In genomic region chr16:71283612-71284011, GRCh38 we compare ENCODE assay signal across 27 cellular contexts. TPM values are rescaled to one million over a fixed set of nuclear protein-coding genes. Genes with fewer than 3 reads are reported as not detected.
DNase-seq lines count a peak whose midpoint lies in the region; ATAC-seq, FAIRE-seq and TF ChIP-seq lines count a peak whose summit lies in the region.
"Had no signal": no experiment of that assay in that cellular context is flagged by ENCODE, and none has a peak within 500 bp of the region (broad histone marks: within the 10 kb centered on the region; RNA-seq: fewer than 3 reads in every experiment).

No MANE protein-coding gene starts in this region.

- dilution Hi-C loops in mammary epithelial cell (cut with HindIII; ENCODE audit: low sequenced_read_pairs), result no loop called here
- dilution Hi-C loops in endothelial cell of umbilical vein (cut with MboI; ENCODE audit: extremely low pct_ligation_motif_present, low sequenced_read_pairs), result no loop called here

- TF ChIP-seq CTCF in mammary epithelial cell (conservative IDR thresholded peaks at IDR 0.05 in 1 of 2, IDR thresholded peaks at IDR 0.05 in 1 of 2; ENCODE audit: extremely low read depth in 1 of 2, insufficient read depth in 1 of 2, low read depth in 1 of 2, low read length in 2 of 2), result no peak
- no peak for TF ChIP-seq CTCF in MCF 10A (IDR thresholded peaks at IDR 0.05; ENCODE audit: unreplicated experiment)
- TF ChIP-seq CTCF in HEK293 (tag by site-specific recombination; IDR thresholded peaks at IDR 0.05), result no peak
- TF ChIP-seq CTCF in bronchial epithelial cell (IDR thresholded peaks at IDR 0.05; ENCODE audit: insufficient read depth, low read length, severe bottlenecking), result no peak
- no peak for TF ChIP-seq CTCF in endothelial cell of umbilical vein (IDR thresholded peaks at IDR 0.05; ENCODE audit: extremely low read depth in 1 of 2, insufficient read depth in 1 of 2, low read depth in 1 of 2, low read length in 2 of 2)
- TF ChIP-seq CTCF in RWPE1 (conservative IDR thresholded peaks at IDR 0.05; ENCODE audit: low read depth), result no peak

- FAIRE-seq in bronchial epithelial cell (lab: Jason Lieb, UNC) (no peak), endothelial cell of umbilical vein (lab: Jason Lieb, UNC) (peak; percentile 50)
- FAIRE-seq: A549, D721Med, GM12878, H1 had no signal

- peaks cover 53% of the 10 kb centered on the region for H3K36me3 Mint-ChIP-seq in MCF 10A (ENCODE audit: insufficient read depth, unreplicated experiment)

- H3K36me3 ChIP-seq in mammary epithelial cell (ENCODE audit: insufficient read depth, low read length) (peaks cover 17% of the 10 kb centered on the region), HEK293 (ENCODE audit: control insufficient read depth in 2 of 2, insufficient read depth in 1 of 2, low read length in 2 of 2) (peaks cover 10 to 44% of the 10 kb centered on the region in 2 experiments), bronchial epithelial cell (ENCODE audit: control insufficient read depth, insufficient read depth, low read length) (no peaks in the 10 kb centered on the region), endothelial cell of umbilical vein (ENCODE audit: control insufficient read depth in 2 of 2, extremely low read depth in 1 of 2, insufficient read depth in 2 of 2, low read length in 2 of 2) (peaks cover 2 to 6% of the 10 kb centered on the region in 2 experiments)
- H3K36me3 ChIP-seq: BE2C had no signal

- H3K79me2 ChIP-seq in mammary epithelial cell (ENCODE audit: insufficient read depth, low read length) (peaks cover 50% of the 10 kb centered on the region), endothelial cell of umbilical vein (ENCODE audit: control insufficient read depth, insufficient read depth, low read length) (peaks cover 8% of the 10 kb centered on the region)

- H3K27me3 Mint-ChIP-seq in MCF 10A (ENCODE audit: insufficient read depth, unreplicated experiment), result no peaks in the 10 kb centered on the region
- H3K27me3 Mint-ChIP-seq: CD4-positive, alpha-beta T cell; CD8-positive, alpha-beta memory T cell had no signal

- no peaks in the 10 kb centered on the region for H3K9me3 ChIP-seq in mammary epithelial cell (replicated peaks; ENCODE audit: insufficient read depth, low read length)
- H3K9me3 ChIP-seq in HEK293 (ENCODE audit: control insufficient read depth, insufficient read depth, low read depth, low read length), result no peaks in the 10 kb centered on the region
- H3K9me3 ChIP-seq in endothelial cell of umbilical vein (replicated peaks; ENCODE audit: control insufficient read depth, insufficient read depth, low read length), result no peaks in the 10 kb centered on the region
- H3K9me3 ChIP-seq: A549, BE2C had no signal

- BruUV-seq in mammary epithelial cell (replicated peaks; lab: Mats Ljungman, UMichigan) (no TSS peak), MCF 10A (replicated peaks; lab: Mats Ljungman, UMichigan) (no TSS peak), endothelial cell of umbilical vein (replicated peaks; lab: Mats Ljungman, UMichigan) (no TSS peak)

- no peaks in the 10 kb centered on the region for H3K9me1 ChIP-seq in endothelial cell of umbilical vein (replicated peaks; ENCODE audit: control insufficient read depth, extremely low read depth, insufficient read depth, low read length)

- H3K4me1 ChIP-seq in mammary epithelial cell (ENCODE audit: insufficient read depth, low read length) (peaks cover 4% of the 10 kb centered on the region), HEK293 (ENCODE audit: control insufficient read depth, insufficient read depth, low read length) (peaks cover 2% of the 10 kb centered on the region; the same call in 1 of the 2 replicates), endothelial cell of umbilical vein (ENCODE audit: control insufficient read depth, extremely low read depth, insufficient read depth, low read length) (peaks cover 36% of the 10 kb centered on the region)

- no peaks in the 10 kb centered on the region for H4K20me1 ChIP-seq in mammary epithelial cell (ENCODE audit: insufficient read depth, low read length)
- no peaks in the 10 kb centered on the region for H4K20me1 ChIP-seq in endothelial cell of umbilical vein (replicated peaks; ENCODE audit: control insufficient read depth, extremely low read depth, insufficient read depth, low read length)

- H3K9me3 Mint-ChIP-seq in MCF 10A (ENCODE audit: unreplicated experiment), result no peaks in the 10 kb centered on the region
- H3K9me3 Mint-ChIP-seq: H9, HFFc6 had no signal

- POLR2A ChIA-PET in MCF 10A (lab: Yijun Ruan, JAX), result no interaction called here
- POLR2A ChIA-PET in HEK293 (lab: Yijun Ruan, JAX), result no interaction called here
- POLR2A ChIA-PET in endothelial cell of umbilical vein (lab: Charles Lee), result no interaction called here
- POLR2A ChIA-PET in RWPE1 (lab: Yijun Ruan, JAX; ENCODE audit: low non-redundant PET), result no interaction called here

- TF ChIP-seq POLR2A in endothelial cell of umbilical vein (IDR thresholded peaks at IDR 0.05; ENCODE audit: low read depth, low read length), result no peak

- H3K9ac ChIP-seq in mammary epithelial cell (ENCODE audit: insufficient read depth, low read length) (peak overlapping the region; percentile 17), endothelial cell of umbilical vein (replicated peaks; ENCODE audit: extremely low read depth, insufficient read depth, low read length) (no peak overlapping the region)
- H3K9ac ChIP-seq: BLaER1 treated with 17β-estradiol and CSF1 and Interleukin-3, amounts not matched to agents 10 nM and 100 nM had no signal

- no peak overlapping the region for H3K27ac Mint-ChIP-seq in MCF 10A (ENCODE audit: low read depth, unreplicated experiment)
- H3K27ac Mint-ChIP-seq: CD4-positive, alpha-beta T cell; CD8-positive, alpha-beta memory T cell; H9; HFFc6 had no signal

- H3K27ac ChIP-seq in mammary epithelial cell (ENCODE audit: insufficient read depth, low read depth, low read length), result no peak overlapping the region
- no peak overlapping the region for H3K27ac ChIP-seq in HEK293 (ENCODE audit: extremely low read depth, low read depth, low read length)
- peak overlapping the region; percentile 22 for H3K27ac ChIP-seq in endothelial cell of umbilical vein (ENCODE audit: insufficient read depth, low read depth, low read length)
- no peak overlapping the region for H3K27ac ChIP-seq in RWPE1
- H3K27ac ChIP-seq: A549; BLaER1 treated with 17β-estradiol and CSF1 and Interleukin-3, amounts not matched to agents 10 nM and 100 nM had no signal

- no peak overlapping the region for H3K4me2 ChIP-seq in mammary epithelial cell (ENCODE audit: insufficient read depth, low read depth, low read length)
- peak overlapping the region; percentile 41 for H3K4me2 ChIP-seq in endothelial cell of umbilical vein (ENCODE audit: insufficient read depth, low read length)
- H3K4me2 ChIP-seq: A549 had no signal

- H3K4me3 ChIP-seq in mammary epithelial cell (replicated peaks in 1 of 3; ENCODE audit: insufficient read depth in 1 of 3, low read depth in 2 of 3, low read length in 3 of 3) (no peak overlapping the region), HEK293 (ENCODE audit: low read depth, low read length) (no peak overlapping the region), bronchial epithelial cell (ENCODE audit: low read depth, low read length) (no peak overlapping the region), endothelial cell of umbilical vein (replicated peaks in 1 of 3; ENCODE audit: insufficient read depth in 1 of 3, low read depth in 1 of 3, low read length in 3 of 3) (no peak overlapping the region)
- H3K4me3 ChIP-seq: A549; BLaER1 treated with 17β-estradiol and CSF1 and Interleukin-3, amounts not matched to agents 10 nM and 100 nM; GM12878 had no signal

- no peak overlapping the region for H3K4me3 Mint-ChIP-seq in MCF 10A (ENCODE audit: unreplicated experiment)
- H3K4me3 Mint-ChIP-seq: CD14-positive monocyte; CD4-positive, alpha-beta T cell; CD8-positive, alpha-beta memory T cell; H9; HFFc6 had no signal

- DNase-seq in mammary epithelial cell, result no peak
- DNase-seq in MCF 10A (ENCODE audit: unreplicated experiment), result no peak
- DNase-seq in bronchial epithelial cell (ENCODE audit: low read depth), result peak; percentile 12
- peak; percentile 8 for DNase-seq in endothelial cell of umbilical vein (ENCODE audit: low read depth, low spot score)
- no peak for DNase-seq in stimulated activated naive CD4-positive, alpha-beta T cell treated with Interleukin-2 at 50 U/mL for 16 hours (lab: John Stamatoyannopoulos, UW)
- DNase-seq in RWPE1 (ENCODE audit: low spot score), result no peak
- DNase-seq: 8988T; ACHN; AML-193; BE2C; CD4-positive, alpha-beta T cell; CD8-positive, alpha-beta memory T cell; DMS 273 treated with DMSO at 0.1 percent for 48 hours; DMS79; EL; GDM1; H9; HFFc6 had no signal

- ATAC-seq in GM18511 (IDR thresholded peaks at IDR 0.05; ENCODE audit: unreplicated experiment), result no peak
- ATAC-seq: A549, GM12878, HCT116 had no signal

- H2AFZ ChIP-seq in mammary epithelial cell (ENCODE audit: low read depth, low read length) (no peak overlapping the region), endothelial cell of umbilical vein (ENCODE audit: low read depth, low read length) (no peak overlapping the region)

- H3K4me1 Mint-ChIP-seq in MCF 10A (ENCODE audit: insufficient read depth, unreplicated experiment), result peaks cover 8% of the 10 kb centered on the region

- intact Hi-C loops in mammary epithelial cell (cut with micrococcal nuclease) (no loop called here), MCF 10A (cut with micrococcal nuclease) (no loop called here), endothelial cell of umbilical vein (cut with micrococcal nuclease) (loop anchor here (2.0 kb wide), 1 partner anchor 21 kb away; no protein-coding TSS in a partner anchor)

- H3K27me3 ChIP-seq in mammary epithelial cell (ENCODE audit: insufficient read depth, low read length) (no peaks in the 10 kb centered on the region), bronchial epithelial cell (ENCODE audit: control insufficient read depth, insufficient read depth, low read length) (no peaks in the 10 kb centered on the region), endothelial cell of umbilical vein (ENCODE audit: control insufficient read depth in 2 of 2, insufficient read depth in 2 of 2, low read length in 2 of 2) (no peaks in the 10 kb centered on the region)
- H3K27me3 ChIP-seq: BE2C; BLaER1 treated with 17β-estradiol and CSF1 and Interleukin-3, amounts not matched to agents 10 nM and 100 nM had no signal

- CTCF ChIA-PET in mammary epithelial cell (lab: Charles Lee; ENCODE audit: low non-redundant PET) (no interaction called here), MCF 10A (lab: Yijun Ruan, JAX) (interaction anchor here (0.6 to 1.1 kb wide), 3 partner anchors 18 to 196 kb away, joined by 3 to 8 read pairs (median 4); no protein-coding TSS in a partner anchor), HEK293 (lab: Yijun Ruan, JAX) (no interaction called here), endothelial cell of umbilical vein (lab: Charles Lee) (interaction anchor here (3.4 kb wide), 1 partner anchor 28 kb away, joined by 12 read pairs; no protein-coding TSS in a partner anchor), RWPE1 (lab: Yijun Ruan, JAX) (no interaction called here)

- in situ Hi-C loops in mammary epithelial cell (cut with MboI; ENCODE audit: low sequenced_read_pairs in 2 of 2), result no loop called here

- WGBS in mammary epithelial cell (ENCODE audit: low coverage, missing lambda C conversion rate), result 97% methylated on average over 2 of the region's 2 CpGs

RNA-seq across cellular contexts. Expression of gene CMTR2, which starts 5.6 kb away (rescaled TPM):
- total RNA-seq in mammary epithelial cell, result 10 to 100 TPM; 24.1 to 36.5 TPM
- polyA plus RNA-seq in mammary epithelial cell, result 11.3 TPM
- polyA minus RNA-seq in mammary epithelial cell, result 7.9 TPM
- total RNA-seq in MCF 10A (2022), result 25.6 and 27.7 TPM in 2 replicates
- 37.4 and 42.9 TPM in 2 replicates for total RNA-seq in bronchial epithelial cell
- 15.5 and 18.8 TPM in 2 replicates for total RNA-seq in endothelial cell of umbilical vein
- 10.2 and 11.6 TPM in 2 replicates for polyA plus RNA-seq in endothelial cell of umbilical vein
- 8.7 and 9.3 TPM in 2 replicates for polyA plus RNA-seq in endothelial cell of umbilical vein (2011; cell fraction: cytosol; rRNA removed)
- polyA plus RNA-seq in endothelial cell of umbilical vein (2011; cell fraction: nucleus; rRNA removed), result 11.7 and 18.5 TPM in 2 replicates
- 11.0 and 19.3 TPM in 2 replicates for polyA plus RNA-seq in endothelial cell of umbilical vein (2012)
- 18.4 and 20.3 TPM in 2 replicates for polyA minus RNA-seq in endothelial cell of umbilical vein
- 10.9 TPM for polyA minus RNA-seq in endothelial cell of umbilical vein (2011; cell fraction: cytosol; rRNA and poly(A)+ RNA removed)
- 9.7 and 15.1 TPM in 2 replicates for polyA minus RNA-seq in endothelial cell of umbilical vein (2011; cell fraction: nucleus; rRNA and poly(A)+ RNA removed)

RNA-seq across cellular contexts. Expression of gene HYDIN, which starts 53.1 kb away (rescaled TPM):
- total RNA-seq in mammary epithelial cell (1 to 10 TPM; 1.6 to 5.5 TPM), MCF 10A (2022) (0.35 TPM in 1 of 2 replicates, not detected in the other), bronchial epithelial cell (0.38 and 1.3 TPM in 2 replicates), endothelial cell of umbilical vein (not detected in 2 replicates)
- polyA plus RNA-seq in mammary epithelial cell (0.87 TPM), endothelial cell of umbilical vein (not detected in 2 replicates)
- polyA minus RNA-seq in mammary epithelial cell (3.9 TPM), endothelial cell of umbilical vein (0.62 TPM in 1 of 2 replicates, not detected in the other)
- not detected in 2 replicates for polyA plus RNA-seq in endothelial cell of umbilical vein (2011; cell fraction: cytosol; rRNA removed)
- not detected in 2 replicates for polyA plus RNA-seq in endothelial cell of umbilical vein (2011; cell fraction: nucleus; rRNA removed)
- not detected in 2 replicates for polyA plus RNA-seq in endothelial cell of umbilical vein (2012)
- polyA minus RNA-seq in endothelial cell of umbilical vein (2011; cell fraction: cytosol; rRNA and poly(A)+ RNA removed), result not detected
- polyA minus RNA-seq in endothelial cell of umbilical vein (2011; cell fraction: nucleus; rRNA and poly(A)+ RNA removed), result not detected in 2 replicates
- total RNA-seq: CD4-positive, alpha-beta T cell; CD8-positive, alpha-beta memory T cell; GM12878 had no signal
- polyA plus RNA-seq: CD14-positive monocyte; CD8-positive, alpha-beta memory T cell had no signal

Comparison
In these comparisons a context has a peak if more than half of its experiments do, and no peak if none do; other contexts are left out.
1. CTCF ChIA-PET loops: an anchor here in MCF 10A (0.6 to 1.1 kb wide) and endothelial cell of umbilical vein (3.4 kb wide); none called in mammary epithelial cell, HEK293 and RWPE1.
2. DNase-seq: peak in bronchial epithelial cell (single experiment) and endothelial cell of umbilical vein (single experiment); none in mammary epithelial cell (single experiment), MCF 10A (single experiment), stimulated activated naive CD4-positive, alpha-beta T cell treated with Interleukin-2 at 50 U/mL for 16 hours (single experiment) and RWPE1 (single experiment).